16 cellular contexts compared by ENCODE assay signal in the genomic region with DNA sequence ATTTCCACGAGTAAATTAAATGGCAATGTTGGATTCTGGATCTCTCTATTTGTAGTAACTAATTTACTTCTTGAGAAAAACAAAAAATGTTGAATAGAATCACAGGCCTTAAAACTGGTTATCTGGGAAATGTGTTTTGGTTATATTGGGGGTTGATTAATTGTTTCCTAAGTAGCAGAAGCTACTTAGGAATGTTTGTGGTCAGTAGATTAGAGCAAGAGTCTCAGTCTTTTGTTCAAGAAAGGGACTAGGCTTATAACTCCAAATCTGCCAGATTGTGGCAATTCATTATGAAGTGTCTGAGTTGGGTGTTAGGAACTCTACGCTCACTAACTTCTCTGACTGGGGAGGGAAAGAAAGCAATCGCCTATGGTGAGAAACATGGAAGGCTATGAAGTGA.
DNase-seq lines count a peak whose midpoint lies in the region; ATAC-seq and TF ChIP-seq lines count a peak whose summit lies in the region.
"Had no signal": no experiment of that assay in that cellular context is flagged by ENCODE, and none has a peak within 500 bp of the region (broad histone marks: within the 10 kb centered on the region; RNA-seq: fewer than 3 reads in every experiment).

No MANE protein-coding gene starts in this region.

- CTCF ChIA-PET in mammary epithelial cell (lab: Charles Lee; ENCODE audit: low non-redundant PET) (no interaction called here), Caco-2 (lab: Charles Lee) (no interaction called here)

- H3K27ac ChIP-seq in mammary epithelial cell (ENCODE audit: insufficient read depth, low read depth, low read length) (no peak overlapping the region), breast epithelium (no peak overlapping the region), SJSA1 (peak overlapping the region; percentile 89), upper lobe of right lung (no peak overlapping the region)
- H3K27ac ChIP-seq: RWPE1 had no signal

- no peak overlapping the region for H3K9ac ChIP-seq in mammary epithelial cell (ENCODE audit: insufficient read depth, low read length)

- H3K27me3 ChIP-seq in mammary epithelial cell (ENCODE audit: insufficient read depth, low read length) (no peaks in the 10 kb centered on the region), breast epithelium (no peaks in the 10 kb centered on the region), SJSA1 (replicated peaks) (no peaks in the 10 kb centered on the region), upper lobe of right lung (no peaks in the 10 kb centered on the region), Caco-2 (replicated peaks; ENCODE audit: control insufficient read depth, insufficient read depth, low read length) (no peaks in the 10 kb centered on the region)

- in situ Hi-C loops in mammary epithelial cell (cut with MboI; ENCODE audit: low sequenced_read_pairs in 2 of 2) = no loop called here

- POLR2A ChIA-PET in Caco-2 (lab: Charles Lee) = no interaction called here

- no peaks in the 10 kb centered on the region for H3K36me3 Mint-ChIP-seq in chondrocyte (ENCODE audit: low read depth)
- no peaks in the 10 kb centered on the region for H3K36me3 Mint-ChIP-seq in Caco-2 (ENCODE audit: insufficient read depth, unreplicated experiment)

- ATAC-seq in upper lobe of right lung = no peak
- ATAC-seq: K562 had no signal

- H3K27me3 Mint-ChIP-seq in chondrocyte (ENCODE audit: low read depth) = peaks cover 1% of the 10 kb centered on the region
- no peaks in the 10 kb centered on the region for H3K27me3 Mint-ChIP-seq in Caco-2 (ENCODE audit: insufficient read depth, unreplicated experiment)

- no peak overlapping the region for H3K4me2 ChIP-seq in mammary epithelial cell (ENCODE audit: insufficient read depth, low read depth, low read length)

- WGBS in mammary epithelial cell (ENCODE audit: low coverage, missing lambda C conversion rate) = 91% methylated on average over 3 of the region's 3 CpGs

- H3K9me3 Mint-ChIP-seq in chondrocyte (ENCODE audit: low read depth) (no peaks in the 10 kb centered on the region), Caco-2 (ENCODE audit: unreplicated experiment) (peaks cover 12% of the 10 kb centered on the region)

- H3K4me3 ChIP-seq in mammary epithelial cell (replicated peaks in 1 of 3; ENCODE audit: insufficient read depth in 1 of 3, low read depth in 2 of 3, low read length in 3 of 3) (no peak overlapping the region), breast epithelium (no peak overlapping the region), SJSA1 (no peak overlapping the region), fibroblast of pulmonary artery (replicated peaks; ENCODE audit: low read depth, low read length) (no peak overlapping the region), upper lobe of right lung (no peak overlapping the region), Caco-2 (ENCODE audit: low read depth, low read length) (no peak overlapping the region)
- H3K4me3 ChIP-seq: K562 had no signal

- intact Hi-C loops in mammary epithelial cell (cut with micrococcal nuclease) (no loop called here), breast epithelium (cut with DNase I; ENCODE audit: low total_unique reads) (no loop called here), upper lobe of right lung (cut with DNase I) (no loop called here), Caco-2 (cut with micrococcal nuclease; ENCODE audit: unreplicated experiment) (no loop called here)

- dilution Hi-C loops in mammary epithelial cell (cut with HindIII; ENCODE audit: low sequenced_read_pairs) = no loop called here

- H2AFZ ChIP-seq in mammary epithelial cell (ENCODE audit: low read depth, low read length) = peak overlapping the region; percentile 4

- TF ChIP-seq POLR2A in breast epithelium (IDR thresholded peaks at IDR 0.05) = no peak

- H3K4me1 Mint-ChIP-seq in chondrocyte (ENCODE audit: low read depth) = no peaks in the 10 kb centered on the region
- H3K4me1 Mint-ChIP-seq in Caco-2 (ENCODE audit: low read depth, unreplicated experiment) = no peaks in the 10 kb centered on the region

- DNase-seq in mammary epithelial cell (no peak), breast epithelium (ENCODE audit: low spot score in 2 of 2) (no peak), SJSA1 (ENCODE audit: low read depth in 1 of 2, low spot score in 2 of 2) (peak in 1 of 2 experiments; percentile 64), fibroblast of pulmonary artery (ENCODE audit: low read depth) (peak; percentile 31), chondrocyte (ENCODE audit: low spot score) (no peak), upper lobe of right lung (no peak), Caco-2 (no peak), HUDEP-2 (lab: John Stamatoyannopoulos, UW; ENCODE audit: unreplicated experiment in 76 of 76) (no peak)
- DNase-seq: 8988T, AML-193, DMS79 treated with DMSO at 0.1 percent for 48 hours, NCI-H146, NCI-H2081 treated with DMSO at 0.1 percent for 48 hours, NCI-H526 treated with DMSO at 0.1 percent for 48 hours had no signal

- H3K4me3 Mint-ChIP-seq in chondrocyte (ENCODE audit: unreplicated experiment) = no peak overlapping the region
- no peak overlapping the region for H3K4me3 Mint-ChIP-seq in Caco-2 (ENCODE audit: unreplicated experiment)

- H3K27ac Mint-ChIP-seq in chondrocyte (ENCODE audit: unreplicated experiment) = no peak overlapping the region
- no peak overlapping the region for H3K27ac Mint-ChIP-seq in Caco-2 (ENCODE audit: unreplicated experiment)

- no peaks in the 10 kb centered on the region for H3K79me2 ChIP-seq in mammary epithelial cell (ENCODE audit: insufficient read depth, low read length)

- H3K36me3 ChIP-seq in mammary epithelial cell (ENCODE audit: insufficient read depth, low read length) = no peaks in the 10 kb centered on the region
- no peaks in the 10 kb centered on the region for H3K36me3 ChIP-seq in breast epithelium
- H3K36me3 ChIP-seq in SJSA1 = no peaks in the 10 kb centered on the region
- no peaks in the 10 kb centered on the region for H3K36me3 ChIP-seq in upper lobe of right lung
- H3K36me3 ChIP-seq in Caco-2 (ENCODE audit: control insufficient read depth, insufficient read depth, low read length) = no peaks in the 10 kb centered on the region

- BruUV-seq in mammary epithelial cell (replicated peaks; lab: Mats Ljungman, UMichigan) (no TSS peak), Caco-2 (replicated peaks; lab: Mats Ljungman, UMichigan) (no TSS peak)

- H3K9me3 ChIP-seq in mammary epithelial cell (replicated peaks; ENCODE audit: insufficient read depth, low read length) (no peaks in the 10 kb centered on the region), breast epithelium (no peaks in the 10 kb centered on the region), SJSA1 (replicated peaks) (no peaks in the 10 kb centered on the region), upper lobe of right lung (no peaks in the 10 kb centered on the region), Caco-2 (no peaks in the 10 kb centered on the region)

- TF ChIP-seq CTCF in mammary epithelial cell (conservative IDR thresholded peaks at IDR 0.05 in 1 of 2, IDR thresholded peaks at IDR 0.05 in 1 of 2; ENCODE audit: extremely low read depth in 1 of 2, insufficient read depth in 1 of 2, low read depth in 1 of 2, low read length in 2 of 2) (no peak), breast epithelium (IDR thresholded peaks at IDR 0.05) (no peak), fibroblast of pulmonary artery (IDR thresholded peaks at IDR 0.05; ENCODE audit: low read length, missing control alignments) (no peak), chondrocyte (IDR thresholded peaks at IDR 0.05) (no peak), upper lobe of right lung (IDR thresholded peaks at IDR 0.05) (no peak), Caco-2 (IDR thresholded peaks at IDR 0.05; ENCODE audit: insufficient read depth in 1 of 2, low read depth in 1 of 2, low read length in 1 of 2, severe bottlenecking in 1 of 2, unreplicated experiment in 1 of 2) (no peak)

- H3K4me1 ChIP-seq in mammary epithelial cell (ENCODE audit: insufficient read depth, low read length) = peaks cover 5% of the 10 kb centered on the region
- no peaks in the 10 kb centered on the region for H3K4me1 ChIP-seq in breast epithelium
- peaks cover 33% of the 10 kb centered on the region for H3K4me1 ChIP-seq in SJSA1 (replicated peaks)
- no peaks in the 10 kb centered on the region for H3K4me1 ChIP-seq in upper lobe of right lung
- H3K4me1 ChIP-seq in Caco-2 = no peaks in the 10 kb centered on the region

- H4K20me1 ChIP-seq in mammary epithelial cell (ENCODE audit: insufficient read depth, low read length) = no peaks in the 10 kb centered on the region
